8 cellular contexts compared by ENCODE assay signal in the genomic region with DNA sequence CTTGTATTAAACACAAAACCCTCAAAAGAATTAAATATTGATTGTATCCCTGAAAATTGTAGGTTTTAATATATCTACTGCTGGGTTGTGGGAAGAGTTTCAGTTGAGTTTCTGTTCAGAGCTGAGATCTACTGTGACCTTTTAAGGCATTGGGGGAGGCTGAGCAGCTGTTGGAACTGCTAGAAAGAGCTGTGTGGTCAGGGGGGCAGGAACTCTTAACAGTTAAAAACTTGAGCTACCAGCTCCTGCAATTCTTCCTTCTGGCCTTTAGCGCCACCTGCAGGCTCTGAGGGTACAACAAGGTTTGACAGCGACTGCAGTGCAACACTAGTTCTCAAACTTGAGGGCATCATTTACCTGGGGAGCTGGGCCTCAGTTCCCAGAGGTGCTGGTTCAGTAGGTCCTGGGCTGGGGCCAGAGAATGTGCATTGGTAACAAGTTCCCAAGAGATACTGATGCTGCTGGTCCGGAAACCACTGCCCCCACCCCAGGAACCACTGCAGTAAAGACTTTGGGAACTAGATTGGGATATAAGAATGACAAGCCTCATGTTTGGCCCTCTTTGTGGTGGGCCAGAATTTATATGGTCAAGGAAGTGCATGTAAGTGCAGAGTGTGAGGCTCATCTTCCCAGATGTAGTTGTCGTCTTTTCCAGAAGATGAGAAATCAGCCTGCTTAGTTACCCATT.
DNase-seq lines count a peak whose midpoint lies in the region; ATAC-seq lines count a peak whose summit lies in the region.

No MANE protein-coding gene starts in this region.

- H3K4me3 ChIP-seq in skeletal muscle cell (ENCODE audit: low read depth, low read length) = no peak overlapping the region

- ATAC-seq in HG02970 (IDR thresholded peaks at IDR 0.05; ENCODE audit: low FRiP score, unreplicated experiment) = peak; percentile 44

- DNase-seq in activated gamma-delta T cell treated with Interleukin-2 at 50 U/mL for 16 hours (peak; percentile 94), activated gamma-delta T cell (lab: John Stamatoyannopoulos, UW) (no peak), NCI-H2029 (lab: John Stamatoyannopoulos, UW) (peak; percentile 58), T-helper 22 cell (ENCODE audit: low read depth) (peak; percentile 71), astrocyte of the hippocampus (ENCODE audit: low read depth, low spot score) (peak; percentile 94), hippocampal formation (lab: John Stamatoyannopoulos, UW) (peak; percentile 62 to 64), skeletal muscle cell (ENCODE audit: low read depth) (peak; percentile 76)
